In genomic region chr17:18964018-18964351, GRCh38 we compare ENCODE assay signal across 26 cellular contexts. TPM values are rescaled to one million over a fixed set of nuclear protein-coding genes. Genes with fewer than 3 reads are reported as not detected.
"Had no signal": no experiment of that assay in that cellular context is flagged by ENCODE, and none has a peak within 500 bp of the region (broad histone marks: within the 10 kb centered on the region; RNA-seq: fewer than 3 reads in every experiment).

No MANE protein-coding gene starts in this region.

- H3K9me3 Mint-ChIP-seq: naive thymus-derived CD4-positive, alpha-beta T cell; nephron progenitor cell had no signal

- H3K27me3 Mint-ChIP-seq: naive thymus-derived CD4-positive, alpha-beta T cell had no signal

- H3K27ac ChIP-seq: heart left ventricle, neutrophil, spleen, suprapubic skin, thyroid gland, upper lobe of left lung, uterus had no signal

- ATAC-seq: esophagus mucosa; heart left ventricle; naive thymus-derived CD4-positive, alpha-beta T cell; sciatic nerve had no signal

- H3K36me3 Mint-ChIP-seq: naive thymus-derived CD4-positive, alpha-beta T cell had no signal

- H3K4me3 ChIP-seq: heart left ventricle, spleen, suprapubic skin, thyroid gland, upper lobe of left lung, uterus had no signal

- H3K36me3 ChIP-seq: heart left ventricle, neutrophil, spleen, suprapubic skin, thyroid gland, upper lobe of left lung, uterus had no signal

- H3K27me3 ChIP-seq: heart left ventricle, neutrophil, spleen, suprapubic skin, thyroid gland, upper lobe of left lung, uterus had no signal

- H3K9me3 ChIP-seq: heart left ventricle, neutrophil, spleen, suprapubic skin, thyroid gland, upper lobe of left lung, uterus had no signal

- DNase-seq: effector memory CD4-positive, alpha-beta T cell; hypothalamus; kidney glomerular epithelial cell; mammary epithelial cell; naive thymus-derived CD4-positive, alpha-beta T cell; nephron progenitor cell; spleen; stimulated activated CD4-positive, alpha-beta T cell treated with anti-CD3 and anti-CD28 coated beads, Interleukin-15, amount 100 ng/mL, for 24 hours; stimulated activated CD4-positive, alpha-beta T cell treated with anti-CD3 and anti-CD28 coated beads, Interleukin-1b, Interleukin-23, amount 100 ng/mL, for 48 hours; stimulated activated CD4-positive, alpha-beta T cell treated with anti-CD3 and anti-CD28 coated beads, Interleukin-4, amount 100 ng/mL, for 24 hours; stimulated activated naive CD4-positive, alpha-beta T cell; thyroid gland; upper lobe of left lung; uterus had no signal

- H3K27ac Mint-ChIP-seq: nephron progenitor cell had no signal

- H3K4me3 Mint-ChIP-seq: naive thymus-derived CD4-positive, alpha-beta T cell; nephron progenitor cell had no signal

RNA-seq across cellular contexts. Expression of gene SLC5A10, which starts 12.0 kb away (rescaled TPM):
- total RNA-seq: fibroblast of lung, frontal cortex, glomerular endothelial cell, mammary epithelial cell, mesenteric fat pad, osteocyte, pulmonary artery endothelial cell, sciatic nerve, skeletal muscle tissue, thyroid gland, upper lobe of left lung, uterus had no signal
- polyA plus RNA-seq: fibroblast of lung, mammary epithelial cell had no signal
